7 cellular contexts compared by ENCODE assay signal in genomic region chr20:52533401-52533800, GRCh38.
"Had no signal": no experiment of that assay in that cellular context is flagged by ENCODE, and none has a peak within 500 bp of the region (broad histone marks: within the 10 kb centered on the region; RNA-seq: fewer than 3 reads in every experiment).

No MANE protein-coding gene starts in this region.

- ATAC-seq: HepG2, K562 had no signal

- H3K27ac Mint-ChIP-seq: IgD-negative memory B cell had no signal

- H3K36me3 Mint-ChIP-seq: IgD-negative memory B cell had no signal

- H3K4me3 ChIP-seq: K562 had no signal

- DNase-seq: IMR-90, KBM-7, KG1 had no signal

- H3K27ac ChIP-seq: HL-60 had no signal

- H3K4me3 Mint-ChIP-seq: IgD-negative memory B cell had no signal

- H3K27me3 Mint-ChIP-seq: IgD-negative memory B cell had no signal

- FAIRE-seq: K562 had no signal
